In the genomic region with DNA sequence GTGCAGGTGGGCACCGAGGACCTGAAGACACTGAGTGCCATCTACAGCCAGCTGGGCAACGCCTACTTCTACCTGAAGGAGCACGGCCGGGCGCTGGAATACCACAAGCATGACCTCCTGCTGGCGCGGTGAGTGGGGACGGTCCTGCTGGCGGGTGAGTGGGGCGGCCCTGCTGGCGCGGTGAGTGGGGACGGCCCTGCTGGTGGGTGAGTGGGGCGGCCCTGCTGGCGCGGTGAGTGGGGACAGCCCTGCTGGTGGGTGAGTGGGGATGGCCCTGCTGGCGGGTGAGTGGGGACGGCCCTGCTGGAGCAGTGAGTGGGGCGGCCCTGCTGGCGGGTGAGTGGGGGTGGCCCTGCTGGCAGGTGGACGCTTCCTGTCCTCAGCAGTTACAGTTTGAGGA, we compare ENCODE assay signal across 37 cellular contexts. TPM values are rescaled to one million over a fixed set of nuclear protein-coding genes. Genes with fewer than 3 reads are reported as not detected.
"Had no signal": no experiment of that assay in that cellular context is flagged by ENCODE, and none has a peak within 500 bp of the region (broad histone marks: within the 10 kb centered on the region; RNA-seq: fewer than 3 reads in every experiment).

No MANE protein-coding gene starts in this region.

- H3K27ac ChIP-seq: adrenal gland, breast epithelium, cardiac muscle cell, colonic mucosa, epithelial cell of prostate, esophagus squamous epithelium, gastroesophageal sphincter had no signal

- H3K27me3 ChIP-seq: adrenal gland, breast epithelium, cardiac muscle cell, colonic mucosa, esophagus squamous epithelium, gastroesophageal sphincter had no signal

- H3K36me3 Mint-ChIP-seq: activated naive CD4-positive, alpha-beta T cell treated with anti-CD3 and anti-CD28 coated beads, Interleukin-2, amount 50 U/mL, for 24 hours; activated naive CD8-positive, alpha-beta T cell treated with anti-CD3 and anti-CD28 coated beads for 36 hours; brain had no signal

- FAIRE-seq: endometrium, endothelial cell of umbilical vein had no signal

- H3K27me3 Mint-ChIP-seq: activated CD4-positive, alpha-beta T cell treated with anti-CD3 and anti-CD28 coated beads, Interleukin-2, amount 10 ng/mL, durations not matched to agents 7 days and 5 days; activated CD8-positive, alpha-beta T cell treated with anti-CD3 and anti-CD28 coated beads for 36 hours; activated naive CD4-positive, alpha-beta T cell treated with anti-CD3 and anti-CD28 coated beads, Interleukin-2, amount 50 U/mL, for 24 hours; activated naive CD8-positive, alpha-beta T cell treated with anti-CD3 and anti-CD28 coated beads for 36 hours; activated naive CD8-positive, alpha-beta T cell treated with anti-CD3 and anti-CD28 coated beads, Interleukin-2, amount 50 U/mL, for 24 hours; brain had no signal

- H3K4me3 ChIP-seq: adrenal gland, breast epithelium, cardiac muscle cell, colonic mucosa, esophagus squamous epithelium, gastroesophageal sphincter had no signal

- H3K9me3 Mint-ChIP-seq: activated CD4-positive, alpha-beta T cell treated with anti-CD3 and anti-CD28 coated beads, Interleukin-2, amount 10 ng/mL, durations not matched to agents 7 days and 5 days; activated CD8-positive, alpha-beta T cell treated with anti-CD3 and anti-CD28 coated beads for 36 hours; activated naive CD4-positive, alpha-beta T cell treated with anti-CD3 and anti-CD28 coated beads for 36 hours; activated naive CD4-positive, alpha-beta T cell treated with anti-CD3 and anti-CD28 coated beads, Interleukin-2, amount 50 U/mL, for 24 hours; activated naive CD8-positive, alpha-beta T cell treated with anti-CD3 and anti-CD28 coated beads for 36 hours; activated naive CD8-positive, alpha-beta T cell treated with anti-CD3 and anti-CD28 coated beads, Interleukin-2, amount 50 U/mL, for 24 hours; activated T-helper 1 cell treated with anti-CD3 and anti-CD28 coated beads, Interleukin-12 subunit alpha, Interleukin-12 subunit beta, Interleukin-2, Interleukin-4 antibody, amounts not matched to agents 30 ng/mL and 10 ng/mL and 1 ng/mL, durations not matched to agents 14 hours and 24 hours and 36 hours; activated T-helper 2 cell treated with anti-CD3 and anti-CD28 coated beads, Interferon-gamma antibody, Interleukin-2, Interleukin-4, amounts not matched to agents 10 μg/mL and 5 μg/mL and 100 μg/mL, durations not matched to agents 14 hours and 24 hours and 36 hours; brain had no signal

- DNase-seq: activated CD4-positive, alpha-beta T cell treated with anti-CD3 and anti-CD28 coated beads for 1 hour; activated CD4-positive, alpha-beta T cell treated with anti-CD3 and anti-CD28 coated beads for 4 hours; activated CD4-positive, alpha-beta T cell treated with anti-CD3 and anti-CD28 coated beads, Interleukin-2, amount 10 ng/mL, durations not matched to agents 7 days and 5 days; activated CD4-positive, alpha-beta T cell treated with anti-CD3 and anti-CD28 coated beads, Interleukin-2, amount 50 U/mL, for 4 hours; activated CD8-positive, alpha-beta memory T cell treated with anti-CD3 and anti-CD28 coated beads for 24 hours; activated CD8-positive, alpha-beta T cell treated with anti-CD3 and anti-CD28 coated beads for 36 hours; activated effector memory CD4-positive, alpha-beta T cell treated with anti-CD3 and anti-CD28 coated beads, Interleukin-2, amount 50 U/mL, for 16 hours; activated naive CD4-positive, alpha-beta T cell treated with anti-CD3 and anti-CD28 coated beads for 36 hours; activated naive CD8-positive, alpha-beta T cell treated with anti-CD3 and anti-CD28 coated beads for 36 hours; activated naive CD8-positive, alpha-beta T cell treated with anti-CD3 and anti-CD28 coated beads, Interleukin-2, amount 50 U/mL, for 24 hours; activated T-cell treated with anti-CD3 and anti-CD28 coated beads, Interleukin-2, amount 50 U/mL, for 1 hour; activated T-cell treated with anti-CD3 and anti-CD28 coated beads, Interleukin-2, amount 50 U/mL, for 48 hours; adrenal gland; amygdala; aorta; central memory CD4-positive, alpha-beta T cell; cerebellar nuclear complex; colonic mucosa; effector CD8-positive, alpha-beta T cell; esophagus squamous epithelium; foreskin melanocyte; T-helper 2 cell had no signal

- H3K9me3 ChIP-seq: adrenal gland, breast epithelium, colonic mucosa, esophagus squamous epithelium, gastroesophageal sphincter had no signal

- H3K36me3 ChIP-seq: breast epithelium, colonic mucosa had no signal

- H3K4me1 Mint-ChIP-seq: activated CD4-positive, alpha-beta T cell treated with anti-CD3 and anti-CD28 coated beads, Interleukin-2, amount 10 ng/mL, durations not matched to agents 7 days and 5 days; activated naive CD4-positive, alpha-beta T cell treated with anti-CD3 and anti-CD28 coated beads, Interleukin-2, amount 50 U/mL, for 24 hours; activated naive CD8-positive, alpha-beta T cell treated with anti-CD3 and anti-CD28 coated beads for 36 hours; activated naive CD8-positive, alpha-beta T cell treated with anti-CD3 and anti-CD28 coated beads, Interleukin-2, amount 50 U/mL, for 24 hours had no signal

- ATAC-seq: activated CD8-positive, alpha-beta T cell treated with anti-CD3 and anti-CD28 coated beads for 36 hours; activated naive CD8-positive, alpha-beta T cell treated with anti-CD3 and anti-CD28 coated beads, Interleukin-2, amount 50 U/mL, for 24 hours; gastroesophageal sphincter had no signal

- H3K27ac Mint-ChIP-seq: activated CD4-positive, alpha-beta T cell treated with anti-CD3 and anti-CD28 coated beads, Interleukin-2, amount 10 ng/mL, durations not matched to agents 7 days and 5 days; activated CD8-positive, alpha-beta T cell treated with anti-CD3 and anti-CD28 coated beads for 36 hours; activated naive CD4-positive, alpha-beta T cell treated with anti-CD3 and anti-CD28 coated beads for 36 hours; activated naive CD4-positive, alpha-beta T cell treated with anti-CD3 and anti-CD28 coated beads, Interleukin-2, amount 50 U/mL, for 24 hours; activated naive CD8-positive, alpha-beta T cell treated with anti-CD3 and anti-CD28 coated beads for 36 hours; activated naive CD8-positive, alpha-beta T cell treated with anti-CD3 and anti-CD28 coated beads, Interleukin-2, amount 50 U/mL, for 24 hours; activated T-helper 1 cell treated with anti-CD3 and anti-CD28 coated beads, Interleukin-12 subunit alpha, Interleukin-12 subunit beta, Interleukin-2, Interleukin-4 antibody, amounts not matched to agents 30 ng/mL and 10 ng/mL and 1 ng/mL, durations not matched to agents 14 hours and 24 hours and 36 hours; activated T-helper 2 cell treated with anti-CD3 and anti-CD28 coated beads, Interferon-gamma antibody, Interleukin-2, Interleukin-4, amounts not matched to agents 10 μg/mL and 5 μg/mL and 100 μg/mL, durations not matched to agents 14 hours and 24 hours and 36 hours had no signal

- H3K4me3 Mint-ChIP-seq: activated CD4-positive, alpha-beta T cell treated with anti-CD3 and anti-CD28 coated beads, Interleukin-2, amount 10 ng/mL, durations not matched to agents 7 days and 5 days; activated CD8-positive, alpha-beta T cell treated with anti-CD3 and anti-CD28 coated beads for 36 hours; activated naive CD4-positive, alpha-beta T cell treated with anti-CD3 and anti-CD28 coated beads for 36 hours; activated naive CD4-positive, alpha-beta T cell treated with anti-CD3 and anti-CD28 coated beads, Interleukin-2, amount 50 U/mL, for 24 hours; activated naive CD8-positive, alpha-beta T cell treated with anti-CD3 and anti-CD28 coated beads for 36 hours; activated naive CD8-positive, alpha-beta T cell treated with anti-CD3 and anti-CD28 coated beads, Interleukin-2, amount 50 U/mL, for 24 hours; activated T-helper 1 cell treated with anti-CD3 and anti-CD28 coated beads, Interleukin-12 subunit alpha, Interleukin-12 subunit beta, Interleukin-2, Interleukin-4 antibody, amounts not matched to agents 30 ng/mL and 10 ng/mL and 1 ng/mL, durations not matched to agents 14 hours and 24 hours and 36 hours; brain had no signal

- H3K4me1 ChIP-seq: adrenal gland, breast epithelium, colonic mucosa had no signal

RNA-seq across cellular contexts. Expression of gene CCDC187, which starts 30.6 kb away (rescaled TPM):
- total RNA-seq: activated CD4-positive, alpha-beta T cell treated with anti-CD3 and anti-CD28 coated beads, Interleukin-2, amount 10 ng/mL, durations not matched to agents 7 days and 5 days; activated naive CD4-positive, alpha-beta T cell treated with anti-CD3 and anti-CD28 coated beads for 36 hours; activated naive CD8-positive, alpha-beta T cell treated with anti-CD3 and anti-CD28 coated beads for 36 hours; activated T-helper 1 cell treated with anti-CD3 and anti-CD28 coated beads, Interleukin-12 subunit alpha, Interleukin-12 subunit beta, Interleukin-2, Interleukin-4 antibody, amounts not matched to agents 30 ng/mL and 10 ng/mL and 1 ng/mL, durations not matched to agents 14 hours and 24 hours and 36 hours; activated T-helper 2 cell treated with anti-CD3 and anti-CD28 coated beads, Interferon-gamma antibody, Interleukin-2, Interleukin-4, amounts not matched to agents 10 μg/mL and 5 μg/mL and 100 μg/mL, durations not matched to agents 14 hours and 24 hours and 36 hours; aorta; breast epithelium; dermis microvascular lymphatic vessel endothelial cell; endothelial cell of umbilical vein; esophagus squamous epithelium; fibroblast of lung; gastroesophageal sphincter; glomerular endothelial cell; T-helper 1 cell treated with Interleukin-12 subunit alpha and Interleukin-12 subunit beta and Interleukin-4 antibody, amounts not matched to agents 30 ng/mL and 1 ng/mL, for 36 hours had no signal
- polyA plus RNA-seq: aorta, endothelial cell of umbilical vein, esophagus, fibroblast of lung had no signal
